8 cellular contexts compared by ENCODE assay signal in the genomic region with DNA sequence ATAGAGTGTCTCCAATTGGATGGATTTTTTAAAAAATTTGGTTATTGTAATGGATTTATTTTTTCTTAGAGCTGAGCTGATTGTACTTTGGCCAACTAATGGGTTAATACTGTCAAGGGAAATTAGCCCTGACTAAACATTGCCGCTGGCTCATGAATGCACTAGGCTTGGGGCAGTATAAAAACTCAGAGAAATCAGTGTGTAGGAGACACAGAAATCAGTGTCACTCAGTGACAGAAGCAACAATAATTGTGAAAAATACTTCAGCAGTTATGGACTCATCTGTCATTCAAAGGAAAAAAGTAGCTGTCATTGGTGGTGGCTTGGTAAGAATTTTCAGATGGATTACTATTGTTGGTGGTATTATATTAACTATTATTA. TPM values are rescaled to one million over a fixed set of nuclear protein-coding genes. Genes with fewer than 3 reads are reported as not detected.
DNase-seq lines count a peak whose midpoint lies in the region; ATAC-seq and TF ChIP-seq lines count a peak whose summit lies in the region.

A gene (plus strand): TSS at position 206 of the 381 bp plus-strand sequence. CDS start 67 bp downstream, at position 273.

- H3K4me1 ChIP-seq in muscle layer of duodenum (ENCODE audit: control insufficient read depth in 1 of 2, insufficient read depth in 2 of 2, low read length in 2 of 2) = no peaks in the 10 kb centered on the region

- H3K4me3 ChIP-seq in GM12875 (ENCODE audit: low read depth, low read length) = peak within 1 kb of the TSS; percentile 38
- H3K4me3 ChIP-seq in muscle layer of duodenum (ENCODE audit: low read depth in 1 of 2, low read length in 2 of 2) = peak within 1 kb of the TSS; percentile 70 to 77

- DNase-seq in MCF 10A (ENCODE audit: unreplicated experiment) (peak; percentile 40), GM03348 (ENCODE audit: low spot score) (no peak), NAMALWA (ENCODE audit: low spot score) (no peak)
- no peak for DNase-seq in effector CD4-positive, alpha-beta T cell

- H3K36me3 Mint-ChIP-seq in MCF 10A (ENCODE audit: insufficient read depth, unreplicated experiment) = no peaks in the 10 kb centered on the region

- H3K9me3 Mint-ChIP-seq in MCF 10A (ENCODE audit: unreplicated experiment) = no peaks in the 10 kb centered on the region

- no peak for TF ChIP-seq CTCF in GM12875 (IDR thresholded peaks at IDR 0.05; ENCODE audit: borderline replicate concordance, insufficient read depth, low read depth, low read length)
- TF ChIP-seq CTCF in MCF 10A (IDR thresholded peaks at IDR 0.05; ENCODE audit: unreplicated experiment) = no peak

- no peaks in the 10 kb centered on the region for H3K27me3 ChIP-seq in muscle layer of duodenum (ENCODE audit: low read depth, low read length)

- H3K4me3 Mint-ChIP-seq in MCF 10A (ENCODE audit: unreplicated experiment) = peak within 1 kb of the TSS; percentile 74

- H3K27me3 Mint-ChIP-seq in MCF 10A (ENCODE audit: insufficient read depth, unreplicated experiment) = no peaks in the 10 kb centered on the region

- peaks cover 21% of the 10 kb centered on the region for H3K4me1 Mint-ChIP-seq in MCF 10A (ENCODE audit: insufficient read depth, unreplicated experiment)

- POLR2A ChIA-PET in MCF 10A (lab: Yijun Ruan, JAX) = interaction anchor here (0.6 to 3.0 kb wide), 21 partner anchors 13 to 317 kb away, joined by 3 to 28 read pairs (median 4); a partner anchor contains a TSS

- peak within 1 kb of the TSS; percentile 51 for H3K27ac ChIP-seq in KOPT-K1 (ENCODE audit: low read depth, low read length, poor library complexity, severe bottlenecking)
- peak within 1 kb of the TSS; percentile 41 for H3K27ac ChIP-seq in muscle layer of duodenum (ENCODE audit: low read length)

- ATAC-seq in GM21576 (IDR thresholded peaks at IDR 0.05; ENCODE audit: unreplicated experiment) = peak; percentile 22

- CTCF ChIA-PET in MCF 10A (lab: Yijun Ruan, JAX) = interaction anchor here (0.6 to 1.7 kb wide), 23 partner anchors 9 to 1642 kb away, joined by 3 to 34 read pairs (median 5); a partner anchor contains a TSS

- intact Hi-C loops in MCF 10A (cut with micrococcal nuclease) = loop anchor here (5.0 kb wide), 1 partner anchor 465 kb away; a partner anchor contains a TSS

- no peaks in the 10 kb centered on the region for H3K9me3 ChIP-seq in KOPT-K1 (ENCODE audit: insufficient read depth, low read length, poor library complexity, severe bottlenecking)
- no peaks in the 10 kb centered on the region for H3K9me3 ChIP-seq in muscle layer of duodenum (ENCODE audit: control insufficient read depth in 1 of 2, low read length in 2 of 2)

- peak within 1 kb of the TSS; percentile 80 for H3K27ac Mint-ChIP-seq in MCF 10A (ENCODE audit: low read depth, unreplicated experiment)

- no peaks in the 10 kb centered on the region for H3K36me3 ChIP-seq in KOPT-K1 (ENCODE audit: insufficient read depth, low read length)
- H3K36me3 ChIP-seq in muscle layer of duodenum (ENCODE audit: control insufficient read depth in 1 of 2, insufficient read depth in 2 of 2, low read length in 2 of 2) = no peaks in the 10 kb centered on the region

- no TSS peak for BruUV-seq in MCF 10A (replicated peaks; lab: Mats Ljungman, UMichigan)

RNA-seq across cellular contexts. Expression of the gene that starts here (rescaled TPM):
- 1.2 and 1.8 TPM in 2 replicates for total RNA-seq in MCF 10A (2022)
